Comparison of ENCODE assay signal across 17 cellular contexts in the genomic region with DNA sequence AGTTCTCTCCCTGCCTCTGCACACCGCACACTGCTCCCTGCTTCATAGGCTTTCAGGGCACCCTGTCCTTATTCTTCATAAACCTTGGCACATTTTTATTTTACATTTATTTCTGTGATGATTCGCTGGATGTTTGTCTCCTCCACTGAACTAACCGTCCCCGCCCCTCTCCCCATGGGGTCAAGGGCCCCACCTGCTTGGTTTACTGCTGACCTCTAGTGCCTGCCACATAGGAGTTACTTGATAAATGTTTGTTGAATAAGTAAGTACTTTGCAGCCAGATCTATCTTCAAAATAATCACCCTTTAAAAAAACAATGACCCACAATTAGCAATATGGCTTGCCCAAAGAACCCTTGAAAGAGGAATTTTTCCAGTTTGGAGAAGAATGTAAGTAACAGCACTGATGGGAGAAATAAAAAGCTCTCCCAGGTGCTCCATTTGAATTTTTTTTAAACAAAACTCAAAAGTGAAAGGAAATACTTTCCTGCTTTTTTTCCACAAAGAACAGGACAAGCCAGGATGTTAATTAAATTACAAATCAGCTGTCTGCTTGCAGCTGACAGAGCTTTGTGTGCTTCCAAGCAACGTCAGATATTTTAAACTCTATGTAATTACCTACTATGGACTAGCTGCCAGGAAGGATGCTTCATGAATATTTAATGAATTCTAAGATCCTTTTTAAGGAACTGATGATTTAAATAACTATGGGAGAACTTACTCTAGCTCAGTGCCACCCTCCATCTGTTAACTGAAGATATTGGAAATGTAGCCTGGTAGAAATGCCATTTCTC.
DNase-seq lines count a peak whose midpoint lies in the region; ATAC-seq and TF ChIP-seq lines count a peak whose summit lies in the region.
"Had no signal": no experiment of that assay in that cellular context is flagged by ENCODE, and none has a peak within 500 bp of the region (broad histone marks: within the 10 kb centered on the region; RNA-seq: fewer than 3 reads in every experiment).

No MANE protein-coding gene starts in this region.

- no peak for ATAC-seq in GM18502 (IDR thresholded peaks at IDR 0.05; ENCODE audit: poor library complexity, unreplicated experiment)

- no peaks in the 10 kb centered on the region for H3K27me3 ChIP-seq in iPS-20b (ENCODE audit: insufficient read depth, low read length)

- TF ChIP-seq CTCF in C4-2B (conservative IDR thresholded peaks at IDR 0.05) = peak; percentile 22

- peak overlapping the region; percentile 51; the same call in 1 of the 2 replicates for H3K4me3 ChIP-seq in iPS-20b (ENCODE audit: low read length)
- H3K4me3 ChIP-seq: GM23248 had no signal

- H3K4me1 ChIP-seq in iPS-20b (ENCODE audit: insufficient read depth, low read length) = peaks cover 27% of the 10 kb centered on the region
- H3K4me1 ChIP-seq: parathyroid adenoma had no signal

- H3K9me3 ChIP-seq in iPS-20b (ENCODE audit: insufficient read depth, low read depth, low read length) = no peaks in the 10 kb centered on the region

- no peaks in the 10 kb centered on the region for H3K36me3 ChIP-seq in iPS-20b (ENCODE audit: insufficient read depth, low read depth, low read length)

- DNase-seq in NCI-H1417 (lab: John Stamatoyannopoulos, UW) = peak; percentile 31 to 89 (median 78)
- peak; percentile 10 for DNase-seq in SHP77 treated with DMSO at 0.1 percent for 48 hours (lab: John Stamatoyannopoulos, UW)
- DNase-seq in activated CD4-positive, alpha-beta T cell treated with anti-CD3 and anti-CD28 coated beads for 4 hours = no peak
- no peak for DNase-seq in 8988T
- no peak for DNase-seq in stimulated activated naive CD4-positive, alpha-beta T cell (lab: John Stamatoyannopoulos, UW)
- DNase-seq: activated CD8-positive, alpha-beta memory T cell treated with anti-CD3 and anti-CD28 coated beads for 24 hours; DMS79 treated with DMSO at 0.1 percent for 48 hours; GM23248; IMR-90; NCI-H1092; small intestine; stimulated activated naive CD4-positive, alpha-beta T cell treated with Interleukin-2 at 50 U/mL for 16 hours had no signal

- H3K27ac ChIP-seq in C4-2B (no peak overlapping the region), iPS-20b (ENCODE audit: low read length) (peak overlapping the region; percentile 75)
- H3K27ac ChIP-seq: epithelial cell of prostate, GM23248, parathyroid adenoma had no signal

- H3K9ac ChIP-seq in iPS-20b (ENCODE audit: low read depth, low read length) = peak overlapping the region; percentile 72; the same call in 1 of the 2 replicates
- H3K9ac ChIP-seq: GM23248, parathyroid adenoma had no signal

Comparison
In these comparisons a context has a peak if more than half of its experiments do, and no peak if none do; other contexts are left out.
1. DNase-seq: peak in NCI-H1417 (3 of 3) and SHP77 treated with DMSO at 0.1 percent for 48 hours (single experiment); none in activated CD4-positive, alpha-beta T cell treated with anti-CD3 and anti-CD28 coated beads for 4 hours (0 of 2), 8988T (single experiment) and stimulated activated naive CD4-positive, alpha-beta T cell (0 of 6).